1 cellular context compared by ENCODE assay signal in genomic region chr7:116981887-116982430, GRCh38.
A peak's percentile ranks its signal among the peaks of the same experiment; 100 is the strongest.
TF ChIP-seq lines count a peak whose summit lies in the region.

No MANE protein-coding gene starts in this region.

TF ChIP-seq in GM12878, 131 proteins besides CTCF, POLR2A, EP300 and RAD21 (continued from another document):
- TF ChIP-seq ZNF592 (IDR thresholded peaks at IDR 0.05), result peak; percentile 22; the same call in 1 of the 2 replicates
- TF ChIP-seq ZNF24 (IDR thresholded peaks at IDR 0.05), result peak; percentile 55; the same call in 1 of the 2 replicates
- peak; percentile 35 for TF ChIP-seq PBX3 (IDR thresholded peaks at IDR 0.05; ENCODE audit: insufficient replicate concordance, low read depth, low read length)
- TF ChIP-seq IRF5 (IDR thresholded peaks at IDR 0.05; ENCODE audit: borderline replicate concordance), result no peak
- peak; percentile 38; the same call in 1 of the 2 replicates for TF ChIP-seq SMARCA5 (IDR thresholded peaks at IDR 0.05)
- no peak for TF ChIP-seq IRF3 (IDR thresholded peaks at IDR 0.05)
- no peak for TF ChIP-seq GABPA (IDR thresholded peaks at IDR 0.05; ENCODE audit: low read depth)
- TF ChIP-seq PAX8 (IDR thresholded peaks at IDR 0.05), result 0 out of 2 replicates have a peak, but pooled peaks have one; percentile 7
- 0 out of 2 replicates have a peak, but pooled peaks have one; percentile 12 for TF ChIP-seq SPI1 (IDR thresholded peaks at IDR 0.05; ENCODE audit: borderline replicate concordance, insufficient read depth, low read depth, low read length)
- no peak for TF ChIP-seq TBL1XR1 (IDR thresholded peaks at IDR 0.05; ENCODE audit: low read depth, low read length)
- TF ChIP-seq YY1 (IDR thresholded peaks at IDR 0.05; ENCODE audit: low read depth, low read length), result no peak
